Comparison of ENCODE assay signal across 8 cellular contexts in genomic region chr19:41705393-41706174, GRCh38. TPM values are rescaled to one million over a fixed set of nuclear protein-coding genes. Genes with fewer than 3 reads are reported as not detected.
DNase-seq lines count a peak whose midpoint lies in the region; ATAC-seq and TF ChIP-seq lines count a peak whose summit lies in the region.

No MANE protein-coding gene starts in this region.

- H3K4me1 ChIP-seq in mucosa of descending colon (ENCODE audit: low read depth): peaks cover 4% of the 10 kb centered on the region

- TF ChIP-seq CTCF in mucosa of descending colon (IDR thresholded peaks at IDR 0.05) (no peak), natural killer cell (IDR thresholded peaks at IDR 0.05) (no peak), chondrocyte (IDR thresholded peaks at IDR 0.05) (no peak)

- no peak overlapping the region for H3K4me3 ChIP-seq in mucosa of descending colon

- H3K9me3 ChIP-seq in mucosa of descending colon: no peaks in the 10 kb centered on the region

- no peak overlapping the region for H3K4me3 Mint-ChIP-seq in activated naive CD8-positive, alpha-beta T cell treated with anti-CD3 and anti-CD28 coated beads for 36 hours
- H3K4me3 Mint-ChIP-seq in natural killer cell: no peak overlapping the region
- no peak overlapping the region for H3K4me3 Mint-ChIP-seq in chondrocyte (ENCODE audit: unreplicated experiment)

- H3K27me3 Mint-ChIP-seq in activated naive CD8-positive, alpha-beta T cell treated with anti-CD3 and anti-CD28 coated beads for 36 hours: peaks cover 60% of the 10 kb centered on the region
- H3K27me3 Mint-ChIP-seq in natural killer cell (ENCODE audit: low read depth in 2 of 2): peaks cover 0 to 17% of the 10 kb centered on the region in 2 donors
- H3K27me3 Mint-ChIP-seq in chondrocyte (ENCODE audit: low read depth): peaks cover 9% of the 10 kb centered on the region

- intact Hi-C loops in mucosa of descending colon (cut with DNase I, micrococcal nuclease) (loop anchor here in 1 of 2 donors (5.0 kb wide), 1 partner anchor 42 kb away; no protein-coding TSS in a partner anchor), natural killer cell (cut with micrococcal nuclease) (no loop called here)

- peaks cover 5% of the 10 kb centered on the region for H3K4me1 Mint-ChIP-seq in activated naive CD8-positive, alpha-beta T cell treated with anti-CD3 and anti-CD28 coated beads for 36 hours
- H3K4me1 Mint-ChIP-seq in natural killer cell (peaks cover 0 to 7% of the 10 kb centered on the region in 2 donors), chondrocyte (ENCODE audit: low read depth) (no peaks in the 10 kb centered on the region)

- H3K36me3 Mint-ChIP-seq in activated naive CD8-positive, alpha-beta T cell treated with anti-CD3 and anti-CD28 coated beads for 36 hours: no peaks in the 10 kb centered on the region
- H3K36me3 Mint-ChIP-seq in natural killer cell (no peaks in the 10 kb centered on the region), chondrocyte (ENCODE audit: low read depth) (no peaks in the 10 kb centered on the region)

- DNase-seq in EL: peak; percentile 10
- DNase-seq in NAMALWA (ENCODE audit: low spot score): peak; percentile 35
- peak; percentile 26 for DNase-seq in activated naive CD8-positive, alpha-beta T cell treated with anti-CD3 and anti-CD28 coated beads for 36 hours
- peak; percentile 52 to 77 (median 71) for DNase-seq in mucosa of descending colon
- no peak for DNase-seq in natural killer cell
- no peak for DNase-seq in chondrocyte (ENCODE audit: low spot score)
- no peak for DNase-seq in HCEC 1CT

- H3K9me3 Mint-ChIP-seq in activated naive CD8-positive, alpha-beta T cell treated with anti-CD3 and anti-CD28 coated beads for 36 hours: no peaks in the 10 kb centered on the region
- H3K9me3 Mint-ChIP-seq in natural killer cell (no peaks in the 10 kb centered on the region), chondrocyte (ENCODE audit: low read depth) (no peaks in the 10 kb centered on the region)

- ATAC-seq in mucosa of descending colon (no peak), natural killer cell (no peak), GM21717 (IDR thresholded peaks at IDR 0.05; ENCODE audit: unreplicated experiment) (no peak)

- no peaks in the 10 kb centered on the region for H3K36me3 ChIP-seq in mucosa of descending colon (ENCODE audit: low read depth)

- no peak overlapping the region for H3K27ac Mint-ChIP-seq in activated naive CD8-positive, alpha-beta T cell treated with anti-CD3 and anti-CD28 coated beads for 36 hours
- no peak overlapping the region for H3K27ac Mint-ChIP-seq in natural killer cell
- no peak overlapping the region for H3K27ac Mint-ChIP-seq in chondrocyte (ENCODE audit: unreplicated experiment)

RNA-seq across cellular contexts. Expression of gene CEACAM5, which starts 2.8 kb away (rescaled TPM):
- not detected for total RNA-seq in activated naive CD8-positive, alpha-beta T cell treated with anti-CD3 and anti-CD28 coated beads for 36 hours
- total RNA-seq in mucosa of descending colon: 1,000 to 10,000 TPM; 2,069 to 7,240 (median 3,325) TPM
- not detected for total RNA-seq in natural killer cell
- not detected in 3 replicates for total RNA-seq in chondrocyte

RNA-seq across cellular contexts. Expression of gene CEACAM7, which starts 17.5 kb away (rescaled TPM):
- total RNA-seq in activated naive CD8-positive, alpha-beta T cell treated with anti-CD3 and anti-CD28 coated beads for 36 hours: not detected
- total RNA-seq in mucosa of descending colon (1,000 to 10,000 TPM in 2 of 3 donors, 100 to 1,000 TPM in 1; 753 to 3,639 (median 2,117) TPM), natural killer cell (not detected), chondrocyte (not detected in 3 replicates)

RNA-seq across cellular contexts. Expression of gene CEACAM6, which starts 49.7 kb away (rescaled TPM):
- total RNA-seq in activated naive CD8-positive, alpha-beta T cell treated with anti-CD3 and anti-CD28 coated beads for 36 hours: not detected
- 1,000 to 10,000 TPM in 1 of 3 donors, 100 to 1,000 TPM in 2; 249 to 1,767 (median 431) TPM for total RNA-seq in mucosa of descending colon
- total RNA-seq in natural killer cell: not detected
- total RNA-seq in chondrocyte: not detected in 3 replicates

Comparison
In these comparisons a context has a peak if more than half of its experiments do, and no peak if none do; other contexts are left out.
1. DNase-seq: peak in EL (single experiment), NAMALWA (single experiment), activated naive CD8-positive, alpha-beta T cell treated with anti-CD3 and anti-CD28 coated beads for 36 hours (single experiment) and mucosa of descending colon (3 of 3); none in natural killer cell (single experiment), chondrocyte (single experiment) and HCEC 1CT (single experiment).
2. RNA of gene CEACAM5, which starts 2.8 kb away (total RNA-seq): 2,069 to 7,240 TPM in mucosa of descending colon; not detected in activated naive CD8-positive, alpha-beta T cell treated with anti-CD3 and anti-CD28 coated beads for 36 hours, not detected in natural killer cell and not detected in chondrocyte; every median in the first group is over 1,000 times any median in the second.
3. RNA of gene CEACAM7, which starts 17.5 kb away (total RNA-seq): 753 to 3,639 TPM in mucosa of descending colon; not detected in activated naive CD8-positive, alpha-beta T cell treated with anti-CD3 and anti-CD28 coated beads for 36 hours, not detected in natural killer cell and not detected in chondrocyte; every median in the first group is over 100 times any median in the second.
4. RNA of gene CEACAM6, which starts 49.7 kb away (total RNA-seq): 249 to 1,767 TPM in mucosa of descending colon; not detected in activated naive CD8-positive, alpha-beta T cell treated with anti-CD3 and anti-CD28 coated beads for 36 hours, not detected in natural killer cell and not detected in chondrocyte; every median in the first group is over 100 times any median in the second.